Comparison of ENCODE assay signal across 11 cellular contexts in the genomic region with DNA sequence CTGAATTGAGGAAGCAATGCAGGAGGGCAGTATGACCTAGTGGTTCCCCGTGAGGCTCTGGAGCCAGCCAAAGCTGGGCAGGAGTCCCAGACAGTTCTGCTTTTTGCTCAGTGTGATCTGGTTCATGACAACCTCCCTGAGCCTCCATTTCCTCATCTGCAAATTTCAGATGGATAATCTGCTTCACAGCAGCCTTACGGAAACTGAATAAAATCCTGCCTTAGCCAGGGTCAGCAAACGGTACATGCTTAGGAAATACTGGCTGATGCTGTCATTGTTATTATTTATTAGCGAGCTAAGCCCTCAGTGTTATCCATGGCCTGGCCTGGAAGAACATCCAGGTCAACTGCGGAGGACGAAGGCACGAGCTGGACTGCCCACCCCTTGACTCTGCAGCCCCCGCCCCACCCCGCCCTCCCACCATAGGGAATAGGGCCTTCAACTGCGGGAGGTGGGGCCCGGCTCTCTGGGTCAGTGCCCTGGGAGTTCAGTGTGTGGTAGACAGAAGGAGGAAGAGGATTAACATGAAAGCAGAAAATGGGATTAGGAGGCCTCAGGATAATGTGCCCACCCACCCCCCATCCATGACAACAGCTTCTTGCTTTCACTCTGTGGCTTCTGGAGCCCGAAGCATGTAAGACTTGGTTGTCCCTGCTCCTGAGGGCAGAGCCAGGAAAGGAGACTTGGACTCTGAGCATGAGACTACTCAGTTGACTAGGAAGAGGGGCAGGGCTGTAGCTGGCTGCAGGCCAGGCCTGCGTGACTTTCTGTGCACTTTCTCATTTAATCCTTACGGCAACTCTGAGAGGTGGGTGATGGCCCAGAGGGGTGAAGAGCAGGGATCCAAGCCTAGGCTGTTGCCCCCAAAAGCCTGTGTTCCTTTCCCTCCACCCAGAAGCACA. TPM values are rescaled to one million over a fixed set of nuclear protein-coding genes. Genes with fewer than 3 reads are reported as not detected.
DNase-seq lines count a peak whose midpoint lies in the region; ATAC-seq and TF ChIP-seq lines count a peak whose summit lies in the region.
"Had no signal": no experiment of that assay in that cellular context is flagged by ENCODE, and none has a peak within 500 bp of the region (broad histone marks: within the 10 kb centered on the region; RNA-seq: fewer than 3 reads in every experiment).

No MANE protein-coding gene starts in this region.

- POLR2A ChIA-PET in activated CD8-positive, alpha-beta T cell treated with anti-CD3 and anti-CD28 coated beads, Interleukin-2, amount 10 ng/mL, durations not matched to agents 7 days and 5 days (lab: Charles Lee): no interaction called here

- TF ChIP-seq CTCF in glutamatergic neuron (IDR thresholded peaks at IDR 0.05; ENCODE audit: partially characterized antibody, unreplicated experiment) (no peak), ovary (IDR thresholded peaks at IDR 0.05) (no peak)

- TF ChIP-seq EP300 in ovary (IDR thresholded peaks at IDR 0.05): no peak

- CTCF ChIA-PET in activated CD8-positive, alpha-beta T cell treated with anti-CD3 and anti-CD28 coated beads, Interleukin-2, amount 10 ng/mL, durations not matched to agents 7 days and 5 days (lab: Charles Lee): no interaction called here

- 14 to 15% (median 15%) methylated on average over 14 of the region's 14 CpGs for WGBS in ovary, 3 donors

- H3K4me3 Mint-ChIP-seq in glutamatergic neuron (ENCODE audit: unreplicated experiment): no peak overlapping the region
- no peak overlapping the region for H3K4me3 Mint-ChIP-seq in activated CD8-positive, alpha-beta T cell treated with anti-CD3 and anti-CD28 coated beads, Interleukin-2, amount 10 ng/mL, durations not matched to agents 7 days and 5 days

- H3K36me3 Mint-ChIP-seq in glutamatergic neuron (ENCODE audit: unreplicated experiment): no peaks in the 10 kb centered on the region
- H3K36me3 Mint-ChIP-seq in activated CD8-positive, alpha-beta T cell treated with anti-CD3 and anti-CD28 coated beads, Interleukin-2, amount 10 ng/mL, durations not matched to agents 7 days and 5 days (ENCODE audit: low read depth): no peaks in the 10 kb centered on the region

- peaks cover 20% of the 10 kb centered on the region for H3K4me1 Mint-ChIP-seq in glutamatergic neuron (ENCODE audit: low read depth, unreplicated experiment)
- no peaks in the 10 kb centered on the region for H3K4me1 Mint-ChIP-seq in activated CD8-positive, alpha-beta T cell treated with anti-CD3 and anti-CD28 coated beads, Interleukin-2, amount 10 ng/mL, durations not matched to agents 7 days and 5 days (ENCODE audit: low read depth)

- H3K9me3 ChIP-seq in ovary: no peaks in the 10 kb centered on the region

- no peak overlapping the region for H3K4me3 ChIP-seq in ovary

- intact Hi-C loops in ovary (cut with DNase I): loop anchor here in 1 of 4 donors (5.0 kb wide), 1 partner anchor 99 kb away; no protein-coding TSS in a partner anchor

- peak overlapping the region; percentile 38 for H3K27ac Mint-ChIP-seq in glutamatergic neuron (ENCODE audit: unreplicated experiment)
- no peak overlapping the region for H3K27ac Mint-ChIP-seq in activated CD8-positive, alpha-beta T cell treated with anti-CD3 and anti-CD28 coated beads, Interleukin-2, amount 10 ng/mL, durations not matched to agents 7 days and 5 days

- no peak for ATAC-seq in activated CD8-positive, alpha-beta T cell treated with anti-CD3 and anti-CD28 coated beads, Interleukin-2, amount 10 ng/mL, durations not matched to agents 7 days and 5 days
- no peak for ATAC-seq in HG03025 (IDR thresholded peaks at IDR 0.05; ENCODE audit: low FRiP score, unreplicated experiment)
- no peak for ATAC-seq in GM18858 (IDR thresholded peaks at IDR 0.05; ENCODE audit: unreplicated experiment)
- ATAC-seq: SK-N-SH treated with all-trans-retinoic acid at 6 μM for 48 hours had no signal

- DNase-seq in Ammon's horn (ENCODE audit: low spot score): peak; percentile 56
- peak; percentile 70 for DNase-seq in SKM-1 (lab: John Stamatoyannopoulos, UW; ENCODE audit: unreplicated experiment)
- DNase-seq in glutamatergic neuron: no peak
- DNase-seq in ovary: peak; percentile 71 to 79 (median 73)
- DNase-seq in activated CD8-positive, alpha-beta T cell treated with anti-CD3 and anti-CD28 coated beads, Interleukin-2, amount 10 ng/mL, durations not matched to agents 7 days and 5 days: no peak
- DNase-seq in inferior parietal cortex (ENCODE audit: extremely low spot score): no peak
- DNase-seq: activated CD8-positive, alpha-beta memory T cell treated with anti-CD3 and anti-CD28 coated beads, Interleukin-2, amount 50 U/mL, for 48 hours; islet precursor cell had no signal

- peaks cover 12% of the 10 kb centered on the region for H3K9me3 Mint-ChIP-seq in glutamatergic neuron (ENCODE audit: unreplicated experiment)
- H3K9me3 Mint-ChIP-seq in activated CD8-positive, alpha-beta T cell treated with anti-CD3 and anti-CD28 coated beads, Interleukin-2, amount 10 ng/mL, durations not matched to agents 7 days and 5 days (ENCODE audit: insufficient read depth): no peaks in the 10 kb centered on the region

- H3K27ac ChIP-seq in ovary: peak overlapping the region; percentile 33 to 58

- peaks cover 19% of the 10 kb centered on the region for H3K4me1 ChIP-seq in ovary (ENCODE audit: insufficient read depth)

- H3K27me3 ChIP-seq in ovary: no peaks in the 10 kb centered on the region

- no peaks in the 10 kb centered on the region for H3K36me3 ChIP-seq in ovary

- peaks cover 9% of the 10 kb centered on the region for H3K27me3 Mint-ChIP-seq in glutamatergic neuron (ENCODE audit: unreplicated experiment)
- H3K27me3 Mint-ChIP-seq in activated CD8-positive, alpha-beta T cell treated with anti-CD3 and anti-CD28 coated beads, Interleukin-2, amount 10 ng/mL, durations not matched to agents 7 days and 5 days (ENCODE audit: low read depth): peaks cover 15% of the 10 kb centered on the region

- no peak for TF ChIP-seq POLR2A in ovary (IDR thresholded peaks at IDR 0.05)

RNA-seq across cellular contexts. Expression of gene PKDCC, which starts 13.1 kb away (rescaled TPM):
- total RNA-seq in glutamatergic neuron (ENCODE audit: unreplicated experiment) (959 TPM), ovary (100 to 1,000 TPM in 6 of 7 donors, 10 to 100 TPM in 1; 90.6 to 576 (median 272) TPM)
- 100 to 1,000 TPM in 1 of 2 donors, 10 to 100 TPM in 1; 58.5 to 117 TPM for polyA plus RNA-seq in ovary
- not detected for total RNA-seq in activated CD8-positive, alpha-beta T cell treated with anti-CD3 and anti-CD28 coated beads, Interleukin-2, amount 10 ng/mL, durations not matched to agents 7 days and 5 days

Comparison
In these comparisons a context has a peak if more than half of its experiments do, and no peak if none do; other contexts are left out.
1. DNase-seq: peak in Ammon's horn (single experiment), SKM-1 (single experiment) and ovary (5 of 5); none in glutamatergic neuron (single experiment), activated CD8-positive, alpha-beta T cell treated with anti-CD3 and anti-CD28 coated beads, Interleukin-2, amount 10 ng/mL, durations not matched to agents 7 days and 5 days (single experiment) and inferior parietal cortex (single experiment).
2. RNA of gene PKDCC, which starts 13.1 kb away (total RNA-seq): 959 TPM in glutamatergic neuron (single experiment) and 90.6 to 576 TPM in ovary; not detected in activated CD8-positive, alpha-beta T cell treated with anti-CD3 and anti-CD28 coated beads, Interleukin-2, amount 10 ng/mL, durations not matched to agents 7 days and 5 days; every median in the first group is over 10 times any median in the second.